In the genomic region with DNA sequence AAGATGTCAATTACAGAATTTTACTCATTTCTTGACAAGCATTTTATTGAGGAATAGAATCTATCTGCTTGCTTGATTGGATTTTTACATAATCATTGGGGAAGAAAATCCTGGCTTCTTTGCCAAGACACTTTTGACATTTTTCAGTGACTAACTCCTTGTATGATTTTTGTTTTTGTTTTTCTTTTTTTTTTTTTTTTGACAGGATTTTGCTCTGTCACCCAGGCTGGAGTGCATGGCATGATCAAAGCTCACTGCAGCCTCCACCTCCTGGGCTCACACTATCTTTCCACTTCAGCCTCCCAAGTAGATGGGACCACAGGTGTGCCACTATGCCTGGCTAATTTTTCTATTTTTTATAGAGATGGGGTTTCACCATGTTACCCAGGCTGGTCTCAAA, we compare ENCODE assay signal across 20 cellular contexts.
DNase-seq lines count a peak whose midpoint lies in the region; FAIRE-seq and TF ChIP-seq lines count a peak whose summit lies in the region.
"Had no signal": no experiment of that assay in that cellular context is flagged by ENCODE, and none has a peak within 500 bp of the region (broad histone marks: within the 10 kb centered on the region; RNA-seq: fewer than 3 reads in every experiment).

No MANE protein-coding gene starts in this region.

- H3K9me3 ChIP-seq in endothelial cell of umbilical vein (replicated peaks; ENCODE audit: control insufficient read depth, insufficient read depth, low read length) (no peaks in the 10 kb centered on the region), skeletal muscle satellite cell (replicated peaks; ENCODE audit: low read length) (no peaks in the 10 kb centered on the region)
- H3K9me3 ChIP-seq: BLaER1, Caco-2 had no signal

- H4K20me1 ChIP-seq in endothelial cell of umbilical vein (replicated peaks; ENCODE audit: control insufficient read depth, extremely low read depth, insufficient read depth, low read length): no peaks in the 10 kb centered on the region
- H4K20me1 ChIP-seq: BLaER1 had no signal

- peak; percentile 5 for DNase-seq in LHCN-M2 (ENCODE audit: low read depth)
- no peak for DNase-seq in endothelial cell of umbilical vein (ENCODE audit: low read depth, low spot score)
- no peak for DNase-seq in osteocyte (ENCODE audit: extremely low spot score, unreplicated experiment)
- DNase-seq in HCEC 1CT: no peak
- no peak for DNase-seq in activated naive CD4-positive, alpha-beta T cell treated with anti-CD3 and anti-CD28 coated beads for 36 hours
- DNase-seq: Caco-2; CD4-positive, CD25-positive, alpha-beta regulatory T cell; CD8-positive, alpha-beta T cell; DMS153; EL; GDM1; H9; HFFc6 had no signal

- H3K36me3 ChIP-seq in endothelial cell of umbilical vein (ENCODE audit: control insufficient read depth in 2 of 2, extremely low read depth in 1 of 2, insufficient read depth in 2 of 2, low read length in 2 of 2) (no peaks in the 10 kb centered on the region), skeletal muscle satellite cell (ENCODE audit: insufficient read depth, low read length) (no peaks in the 10 kb centered on the region)
- H3K36me3 ChIP-seq: BLaER1 had no signal

- no peak for FAIRE-seq in endothelial cell of umbilical vein (lab: Jason Lieb, UNC)
- FAIRE-seq: GM12878, GM19239 had no signal

- H2AFZ ChIP-seq in endothelial cell of umbilical vein (ENCODE audit: low read depth, low read length): peak overlapping the region; percentile 48
- H2AFZ ChIP-seq: GM23338 had no signal

- H3K27me3 Mint-ChIP-seq in osteocyte (ENCODE audit: unreplicated experiment): no peaks in the 10 kb centered on the region
- no peaks in the 10 kb centered on the region for H3K27me3 Mint-ChIP-seq in activated naive CD4-positive, alpha-beta T cell treated with anti-CD3 and anti-CD28 coated beads for 36 hours (ENCODE audit: low read depth)
- H3K27me3 Mint-ChIP-seq: B cell had no signal

- no peak overlapping the region for H3K27ac Mint-ChIP-seq in osteocyte (ENCODE audit: unreplicated experiment)
- no peak overlapping the region for H3K27ac Mint-ChIP-seq in activated naive CD4-positive, alpha-beta T cell treated with anti-CD3 and anti-CD28 coated beads for 36 hours
- H3K27ac Mint-ChIP-seq: B cell; CD4-positive, CD25-positive, alpha-beta regulatory T cell; CD8-positive, alpha-beta T cell; GM23338; H9 had no signal

- POLR2A ChIA-PET in endothelial cell of umbilical vein (lab: Charles Lee): interaction anchor here (0.7 kb wide), 1 partner anchor 1842 kb away, joined by 4 read pairs; no protein-coding TSS in a partner anchor

- H3K27me3 ChIP-seq in endothelial cell of umbilical vein (ENCODE audit: control insufficient read depth in 2 of 2, insufficient read depth in 2 of 2, low read length in 2 of 2) (no peaks in the 10 kb centered on the region), skeletal muscle satellite cell (ENCODE audit: control insufficient read depth, insufficient read depth, low read length) (no peaks in the 10 kb centered on the region)
- H3K27me3 ChIP-seq: BLaER1 had no signal

- no TSS peak for BruUV-seq in endothelial cell of umbilical vein (replicated peaks; lab: Mats Ljungman, UMichigan)

- H3K79me2 ChIP-seq in endothelial cell of umbilical vein (ENCODE audit: control insufficient read depth, insufficient read depth, low read length): no peaks in the 10 kb centered on the region

- H3K4me1 ChIP-seq in endothelial cell of umbilical vein (ENCODE audit: control insufficient read depth, extremely low read depth, insufficient read depth, low read length) (peaks cover 28% of the 10 kb centered on the region), skeletal muscle satellite cell (ENCODE audit: control insufficient read depth, insufficient read depth, low read length) (peaks cover 44% of the 10 kb centered on the region)
- H3K4me1 ChIP-seq: Caco-2 had no signal

- H3K9me1 ChIP-seq in endothelial cell of umbilical vein (replicated peaks; ENCODE audit: control insufficient read depth, extremely low read depth, insufficient read depth, low read length): no peaks in the 10 kb centered on the region

- TF ChIP-seq CTCF in endothelial cell of umbilical vein (IDR thresholded peaks at IDR 0.05; ENCODE audit: extremely low read depth in 1 of 2, insufficient read depth in 1 of 2, low read depth in 1 of 2, low read length in 2 of 2): no peak
- TF ChIP-seq CTCF in osteocyte (IDR thresholded peaks at IDR 0.05): no peak

- no peaks in the 10 kb centered on the region for H3K36me3 Mint-ChIP-seq in osteocyte (ENCODE audit: unreplicated experiment)
- no peaks in the 10 kb centered on the region for H3K36me3 Mint-ChIP-seq in activated naive CD4-positive, alpha-beta T cell treated with anti-CD3 and anti-CD28 coated beads for 36 hours (ENCODE audit: low read depth)
- H3K36me3 Mint-ChIP-seq: CD4-positive, CD25-positive, alpha-beta regulatory T cell; CD8-positive, alpha-beta T cell had no signal

- TF ChIP-seq POLR2A in endothelial cell of umbilical vein (IDR thresholded peaks at IDR 0.05; ENCODE audit: low read depth, low read length): no peak

- H3K4me2 ChIP-seq in endothelial cell of umbilical vein (ENCODE audit: insufficient read depth, low read length): no peak overlapping the region
- H3K4me2 ChIP-seq in skeletal muscle satellite cell (ENCODE audit: low read length): no peak overlapping the region
- H3K4me2 ChIP-seq: BLaER1, GM23338 had no signal

- peaks cover 3% of the 10 kb centered on the region for H3K9me3 Mint-ChIP-seq in osteocyte (ENCODE audit: unreplicated experiment)
- H3K9me3 Mint-ChIP-seq in activated naive CD4-positive, alpha-beta T cell treated with anti-CD3 and anti-CD28 coated beads for 36 hours: no peaks in the 10 kb centered on the region
- H3K9me3 Mint-ChIP-seq: GM23338, H9 had no signal

- intact Hi-C loops in endothelial cell of umbilical vein (cut with micrococcal nuclease): no loop called here
- intact Hi-C loops in activated naive CD4-positive, alpha-beta T cell treated with anti-CD3 and anti-CD28 coated beads for 36 hours (cut with micrococcal nuclease): no loop called here

- dilution Hi-C loops in endothelial cell of umbilical vein (cut with MboI; ENCODE audit: extremely low pct_ligation_motif_present, low sequenced_read_pairs): no loop called here

- CTCF ChIA-PET in endothelial cell of umbilical vein (lab: Charles Lee): no interaction called here
- CTCF ChIA-PET in activated naive CD4-positive, alpha-beta T cell treated with anti-CD3 and anti-CD28 coated beads for 36 hours (lab: Charles Lee): no interaction called here

- H3K4me3 ChIP-seq in endothelial cell of umbilical vein (replicated peaks in 1 of 3; ENCODE audit: insufficient read depth in 1 of 3, low read depth in 1 of 3, low read length in 3 of 3) (no peak overlapping the region), skeletal muscle satellite cell (ENCODE audit: low read length) (no peak overlapping the region)
- H3K4me3 ChIP-seq: BLaER1, GM12878, GM23338 had no signal

- H3K9ac ChIP-seq in endothelial cell of umbilical vein (replicated peaks; ENCODE audit: extremely low read depth, insufficient read depth, low read length): no peak overlapping the region
- peak overlapping the region; percentile 39 for H3K9ac ChIP-seq in skeletal muscle satellite cell (ENCODE audit: low read depth, low read length)
- H3K9ac ChIP-seq: BLaER1 had no signal

- H3K4me1 Mint-ChIP-seq in osteocyte (ENCODE audit: unreplicated experiment): peaks cover 28% of the 10 kb centered on the region
- no peaks in the 10 kb centered on the region for H3K4me1 Mint-ChIP-seq in activated naive CD4-positive, alpha-beta T cell treated with anti-CD3 and anti-CD28 coated beads for 36 hours (ENCODE audit: low read depth)
- H3K4me1 Mint-ChIP-seq: B cell; CD4-positive, CD25-positive, alpha-beta regulatory T cell had no signal

- no peak overlapping the region for H3K4me3 Mint-ChIP-seq in osteocyte (ENCODE audit: unreplicated experiment)
- H3K4me3 Mint-ChIP-seq in activated naive CD4-positive, alpha-beta T cell treated with anti-CD3 and anti-CD28 coated beads for 36 hours: no peak overlapping the region
- H3K4me3 Mint-ChIP-seq: B cell; CD4-positive, CD25-positive, alpha-beta regulatory T cell; CD8-positive, alpha-beta T cell; GM23338; H9; HFFc6 had no signal

- peak overlapping the region; percentile 0 for H3K27ac ChIP-seq in endothelial cell of umbilical vein (ENCODE audit: insufficient read depth, low read depth, low read length)
- H3K27ac ChIP-seq: BLaER1, C4-2B had no signal

TF ChIP-seq in endothelial cell of umbilical vein, 7 proteins besides CTCF, POLR2A, EP300 and RAD21:
- TF ChIP-seq POLR2AphosphoS5 (IDR thresholded peaks at IDR 0.05; ENCODE audit: insufficient read depth, low read depth, low read length) (no peak), FOS (IDR thresholded peaks at IDR 0.05; ENCODE audit: borderline replicate concordance, insufficient read depth, low read length) (no peak), EZH2 (IDR thresholded peaks at IDR 0.05; ENCODE audit: borderline replicate concordance, low read depth, low read length, severe bottlenecking) (no peak), MYC (IDR thresholded peaks at IDR 0.05; ENCODE audit: low read depth, low read length) (no peak), GATA2 (IDR thresholded peaks at IDR 0.05; ENCODE audit: insufficient read depth, insufficient read length, low read depth, low read length) (no peak), JUN (IDR thresholded peaks at IDR 0.05; ENCODE audit: borderline replicate concordance, insufficient read depth, insufficient read length, low read depth) (no peak)
- TF ChIP-seq, protein P1, sequence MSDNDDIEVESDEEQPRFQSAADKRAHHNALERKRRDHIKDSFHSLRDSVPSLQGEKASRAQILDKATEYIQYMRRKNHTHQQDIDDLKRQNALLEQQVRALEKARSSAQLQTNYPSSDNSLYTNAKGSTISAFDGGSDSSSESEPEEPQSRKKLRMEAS (IDR thresholded peaks at IDR 0.05; ENCODE audit: insufficient read depth, insufficient read length): no peak
TF ChIP-seq in endothelial cell of umbilical vein: peak in this region for 0.
